Comparison of ENCODE assay signal across 2 cellular contexts in the genomic region with DNA sequence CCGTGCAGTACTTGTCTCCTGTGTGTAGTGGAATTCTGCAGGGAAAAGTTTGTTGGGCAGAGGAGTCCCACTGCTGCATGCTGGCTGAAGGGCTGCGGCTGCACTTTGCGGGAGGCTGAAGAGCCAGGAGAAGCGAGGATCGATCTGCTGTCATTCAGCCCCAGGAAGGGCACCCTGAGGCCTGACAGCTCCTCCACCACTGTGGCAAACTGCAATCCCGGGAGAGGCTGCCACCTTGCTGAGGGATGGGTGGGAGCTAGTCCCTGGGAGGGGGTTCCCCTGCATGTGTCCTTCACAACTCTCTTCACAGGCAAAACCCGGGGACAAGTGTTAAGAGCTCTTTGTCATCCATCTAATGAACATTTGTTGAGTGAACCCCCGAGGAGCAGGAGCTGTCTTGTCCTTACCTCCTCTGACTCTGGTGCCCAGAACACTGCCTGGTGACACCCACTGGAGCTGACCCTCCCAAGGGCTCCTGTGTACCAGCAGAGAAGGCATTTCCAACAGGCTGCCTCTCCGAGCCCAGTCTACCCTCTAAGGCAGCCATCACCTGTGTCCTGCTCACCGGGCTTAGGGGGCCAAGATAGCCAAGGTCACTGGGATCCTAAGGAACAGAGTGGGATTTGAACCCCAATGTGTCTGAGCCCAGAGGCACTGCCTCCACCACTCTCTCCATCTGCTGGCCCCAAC.
A peak's percentile ranks its signal among the peaks of the same experiment; 100 is the strongest.
TF ChIP-seq lines count a peak whose summit lies in the region.

No MANE protein-coding gene starts in this region.

TF ChIP-seq in K562, 482 proteins besides CTCF, POLR2A, EP300 and RAD21:
- TF ChIP-seq ATF1 (CRISPR knock-in tag; IDR thresholded peaks at IDR 0.05) (no peak), ATF1 (tag; IDR thresholded peaks at IDR 0.05) (no peak)

TF ChIP-seq in HepG2, 621 proteins besides CTCF, POLR2A, EP300 and RAD21:
- 0 out of 2 replicates have a peak, but pooled peaks have one; percentile 15 for TF ChIP-seq ZNF563 (CRISPR knock-in tag; IDR thresholded peaks at IDR 0.05)
- 0 out of 2 replicates have a peak, but pooled peaks have one; percentile 39 for TF ChIP-seq ZNF317 (CRISPR knock-in tag; IDR thresholded peaks at IDR 0.05)
- 0 out of 2 replicates have a peak, but pooled peaks have one; percentile 16 for TF ChIP-seq FOXC1 (CRISPR knock-in tag; IDR thresholded peaks at IDR 0.05; ENCODE audit: borderline replicate concordance)
- no peak for TF ChIP-seq FOXP1 (IDR thresholded peaks at IDR 0.05)
- TF ChIP-seq FOXP1 (CRISPR knock-in tag; IDR thresholded peaks at IDR 0.05), result no peak
- peak; percentile 32; the same call in 1 of the 2 replicates for TF ChIP-seq HES4 (CRISPR knock-in tag; IDR thresholded peaks at IDR 0.05; ENCODE audit: borderline replicate concordance)
- no peak for TF ChIP-seq MXI1 (IDR thresholded peaks at IDR 0.05; ENCODE audit: borderline replicate concordance, low read depth, low read length)
- TF ChIP-seq, protein P1, sequence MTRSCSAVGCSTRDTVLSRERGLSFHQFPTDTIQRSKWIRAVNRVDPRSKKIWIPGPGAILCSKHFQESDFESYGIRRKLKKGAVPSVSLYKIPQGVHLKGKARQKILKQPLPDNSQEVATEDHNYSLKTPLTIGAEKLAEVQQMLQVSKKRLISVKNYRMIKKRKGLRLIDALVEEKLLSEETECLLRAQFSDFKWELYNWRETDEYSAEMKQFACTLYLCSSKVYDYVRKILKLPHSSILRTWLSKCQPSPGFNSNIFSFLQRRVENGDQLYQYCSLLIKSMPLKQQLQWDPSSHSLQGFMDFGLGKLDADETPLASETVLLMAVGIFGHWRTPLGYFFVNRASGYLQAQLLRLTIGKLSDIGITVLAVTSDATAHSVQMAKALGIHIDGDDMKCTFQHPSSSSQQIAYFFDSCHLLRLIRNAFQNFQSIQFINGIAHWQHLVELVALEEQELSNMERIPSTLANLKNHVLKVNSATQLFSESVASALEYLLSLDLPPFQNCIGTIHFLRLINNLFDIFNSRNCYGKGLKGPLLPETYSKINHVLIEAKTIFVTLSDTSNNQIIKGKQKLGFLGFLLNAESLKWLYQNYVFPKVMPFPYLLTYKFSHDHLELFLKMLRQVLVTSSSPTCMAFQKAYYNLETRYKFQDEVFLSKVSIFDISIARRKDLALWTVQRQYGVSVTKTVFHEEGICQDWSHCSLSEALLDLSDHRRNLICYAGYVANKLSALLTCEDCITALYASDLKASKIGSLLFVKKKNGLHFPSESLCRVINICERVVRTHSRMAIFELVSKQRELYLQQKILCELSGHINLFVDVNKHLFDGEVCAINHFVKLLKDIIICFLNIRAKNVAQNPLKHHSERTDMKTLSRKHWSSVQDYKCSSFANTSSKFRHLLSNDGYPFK (CRISPR knock-in tag; IDR thresholded peaks at IDR 0.05; ENCODE audit: borderline replicate concordance), result peak; percentile 63; the same call in 1 of the 2 replicates
- 0 out of 2 replicates have a peak, but pooled peaks have one; percentile 27 for TF ChIP-seq ZMYM3 (CRISPR knock-in tag; IDR thresholded peaks at IDR 0.05)
TF ChIP-seq in HepG2: peak in this region for 6.
